ENCODE assay signal across 12 cellular contexts in the genomic region with DNA sequence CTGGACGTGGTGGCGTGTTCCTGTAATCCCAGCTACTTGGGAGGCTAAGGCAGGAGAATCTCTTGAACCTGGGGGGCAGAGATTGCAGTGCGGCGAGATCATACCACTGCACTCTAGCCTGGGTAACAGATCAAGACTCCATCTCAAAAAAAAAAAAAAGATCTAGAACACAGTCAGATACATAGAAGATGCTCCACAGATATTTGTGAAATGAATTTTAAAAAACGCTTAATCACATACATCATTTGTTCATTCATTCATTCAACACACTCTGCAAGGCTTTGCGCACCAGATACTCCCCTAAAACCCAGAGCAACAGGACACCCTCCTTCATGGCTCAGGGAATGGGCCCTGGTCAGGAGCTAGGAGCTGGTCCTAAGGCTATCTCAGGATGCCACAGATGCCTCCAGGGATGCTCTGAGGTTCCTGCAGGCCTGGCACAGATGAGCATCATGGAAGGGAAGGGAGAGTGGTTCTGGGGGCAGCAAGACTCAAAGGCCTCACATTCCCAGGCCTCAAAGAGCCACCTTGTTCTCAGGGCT. TPM values are rescaled to one million over a fixed set of nuclear protein-coding genes. Genes with fewer than 3 reads are reported as not detected.
DNase-seq lines count a peak whose midpoint lies in the region; ATAC-seq and TF ChIP-seq lines count a peak whose summit lies in the region.
"Had no signal": no experiment of that assay in that cellular context is flagged by ENCODE, and none has a peak within 500 bp of the region (broad histone marks: within the 10 kb centered on the region; RNA-seq: fewer than 3 reads in every experiment).

No MANE protein-coding gene starts in this region.

- H3K4me2 ChIP-seq in HCT116 (ENCODE audit: low read length) = peak overlapping the region; percentile 82
- H3K4me2 ChIP-seq in mesendoderm (ENCODE audit: low read length) = no peak overlapping the region

- WGBS in mesendoderm (ENCODE audit: extremely low coverage, insufficient coverage, low lambda C conversion rate) = no CpG with 5 or more reads among the region's 6 CpGs

- no peak overlapping the region for H3K4me3 Mint-ChIP-seq in MCF 10A (ENCODE audit: unreplicated experiment)
- H3K4me3 Mint-ChIP-seq in stimulated activated naive B cell treated with anti-CD40 and anti-IgM and Interleukin-4, amounts not matched to agents 10 μg/mL and 1 μg/mL and 100 μg/mL, for 72 hours = no peak overlapping the region

- ATAC-seq in HCT116 (peak; percentile 54), GM18861 (IDR thresholded peaks at IDR 0.05; ENCODE audit: unreplicated experiment) (no peak)
- ATAC-seq in stimulated activated naive CD8-positive, alpha-beta T cell treated with anti-CD3 and anti-CD28 coated beads, Interleukin-15, Interleukin-2, amounts not matched to agents 100 U/mL and 50 U/mL, for 24 hours = no peak
- ATAC-seq in stimulated activated naive B cell treated with anti-CD40 and anti-IgM and Interleukin-4, amounts not matched to agents 10 μg/mL and 1 μg/mL and 100 μg/mL, for 72 hours (replicated peaks) = no peak

- no peaks in the 10 kb centered on the region for H3K27me3 Mint-ChIP-seq in MCF 10A (ENCODE audit: insufficient read depth, unreplicated experiment)
- peaks cover 31 to 35% of the 10 kb centered on the region in 2 donors for H3K27me3 Mint-ChIP-seq in stimulated activated naive B cell treated with anti-CD40 and anti-IgM and Interleukin-4, amounts not matched to agents 10 μg/mL and 1 μg/mL and 100 μg/mL, for 72 hours

- no peak overlapping the region for H4K8ac ChIP-seq in mesendoderm (ENCODE audit: low read depth, low read length)

- H3K79me2 ChIP-seq in HCT116 (ENCODE audit: insufficient read depth, low read length) = peaks cover 58% of the 10 kb centered on the region
- H3K79me2 ChIP-seq in mesendoderm (ENCODE audit: control insufficient read depth, insufficient read depth, low read length) = peaks cover 46% of the 10 kb centered on the region

- RAD21 ChIA-PET in HCT116 (lab: Charles Lee; ENCODE audit: low non-redundant PET in 1 of 2, low total read pairs in 2 of 2, uncharacterized antibody in 2 of 2, unreplicated experiment in 2 of 2) = interaction anchor here in 1 of 2 experiments (1.1 kb wide), 1 partner anchor 9 kb away, joined by 7 read pairs; no protein-coding TSS in a partner anchor

- H4K5ac ChIP-seq in mesendoderm (ENCODE audit: low read length) = no peak overlapping the region

- CTCF ChIA-PET in HCT116 (lab: Charles Lee) (interaction anchor here (1.0 kb wide), 1 partner anchor 9 kb away, joined by 3 read pairs; no protein-coding TSS in a partner anchor), MCF 10A (lab: Yijun Ruan, JAX) (interaction anchor here (0.7 kb wide), 1 partner anchor 65 kb away, joined by 3 read pairs; no protein-coding TSS in a partner anchor)

- TF ChIP-seq CTCF in HCT116 (IDR thresholded peaks at IDR 0.05 in 2 of 3, conservative IDR thresholded peaks at IDR 0.05 in 1 of 3; ENCODE audit: borderline replicate concordance in 1 of 3, insufficient read depth in 1 of 3, low read depth in 2 of 3, low read length in 2 of 3) (no peak), MCF 10A (IDR thresholded peaks at IDR 0.05; ENCODE audit: unreplicated experiment) (no peak)

- H3K27ac Mint-ChIP-seq in MCF 10A (ENCODE audit: low read depth, unreplicated experiment) = peak overlapping the region; percentile 14
- no peak overlapping the region for H3K27ac Mint-ChIP-seq in stimulated activated naive B cell treated with anti-CD40 and anti-IgM and Interleukin-4, amounts not matched to agents 10 μg/mL and 1 μg/mL and 100 μg/mL, for 72 hours

- peaks cover 13% of the 10 kb centered on the region for H3K36me3 Mint-ChIP-seq in MCF 10A (ENCODE audit: insufficient read depth, unreplicated experiment)
- no peaks in the 10 kb centered on the region for H3K36me3 Mint-ChIP-seq in stimulated activated naive B cell treated with anti-CD40 and anti-IgM and Interleukin-4, amounts not matched to agents 10 μg/mL and 1 μg/mL and 100 μg/mL, for 72 hours

- H3K9ac ChIP-seq in HCT116 (ENCODE audit: low read length) (peak overlapping the region; percentile 57), mesendoderm (ENCODE audit: low read length) (no peak overlapping the region), stomach smooth muscle (ENCODE audit: low read length in 2 of 2) (peak overlapping the region; percentile 51 to 83)

- H3K27me3 ChIP-seq in HCT116 (ENCODE audit: insufficient read depth, low read length) (no peaks in the 10 kb centered on the region), mesendoderm (ENCODE audit: insufficient read depth, low read length, poor library complexity) (no peaks in the 10 kb centered on the region), stomach smooth muscle (ENCODE audit: control insufficient read depth in 1 of 2, insufficient read depth in 2 of 2, low read length in 2 of 2) (no peaks in the 10 kb centered on the region)

- H3K4ac ChIP-seq in mesendoderm (ENCODE audit: low read depth, low read length) = no peak overlapping the region

- H3K4me1 ChIP-seq in HCT116 (ENCODE audit: control insufficient read depth in 1 of 2, insufficient read depth in 2 of 2, low read length in 2 of 2) (peaks cover 46 to 80% of the 10 kb centered on the region in 2 experiments), mesendoderm (ENCODE audit: control insufficient read depth, low read depth, low read length) (peaks cover 21% of the 10 kb centered on the region), stomach smooth muscle (ENCODE audit: control insufficient read depth, insufficient read depth, low read length) (peaks cover 80% of the 10 kb centered on the region)

- no peak overlapping the region for H2BK5ac ChIP-seq in mesendoderm (ENCODE audit: low read length)

- no peaks in the 10 kb centered on the region for H3K9me3 ChIP-seq in HCT116 (ENCODE audit: control insufficient read depth in 1 of 2, insufficient read depth in 1 of 2, low read depth in 1 of 2, low read length in 2 of 2)
- H3K9me3 ChIP-seq in stomach smooth muscle (ENCODE audit: control insufficient read depth in 2 of 2, low read length in 2 of 2) = no peaks in the 10 kb centered on the region

- no peak overlapping the region for H3K56ac ChIP-seq in mesendoderm (ENCODE audit: low read length)

- peak overlapping the region in 1 of 2 experiments; percentile 38; a peak in 2 of 4 replicates for H3K4me3 ChIP-seq in HCT116 (replicated peaks in 1 of 2; ENCODE audit: low read depth in 1 of 2, low read length in 2 of 2)
- H3K4me3 ChIP-seq in mesendoderm (ENCODE audit: low read length) = no peak overlapping the region
- H3K4me3 ChIP-seq in stomach smooth muscle (ENCODE audit: low read length in 2 of 2) = peak overlapping the region in 1 of 2 donors; percentile 60
- H3K4me3 ChIP-seq: SK-N-MC had no signal

- H3K9me2 ChIP-seq in HCT116 (ENCODE audit: insufficient read depth) = no peaks in the 10 kb centered on the region

- H3K9me3 Mint-ChIP-seq in MCF 10A (ENCODE audit: unreplicated experiment) = no peaks in the 10 kb centered on the region
- H3K9me3 Mint-ChIP-seq in stimulated activated naive B cell treated with anti-CD40 and anti-IgM and Interleukin-4, amounts not matched to agents 10 μg/mL and 1 μg/mL and 100 μg/mL, for 72 hours = no peaks in the 10 kb centered on the region

- no peaks in the 10 kb centered on the region for H3K36me3 ChIP-seq in HCT116 (ENCODE audit: control insufficient read depth in 1 of 2, insufficient read depth in 2 of 2, low read length in 2 of 2)
- no peaks in the 10 kb centered on the region for H3K36me3 ChIP-seq in mesendoderm (ENCODE audit: control insufficient read depth, insufficient read depth, low read length)
- peaks cover 0 to 2% of the 10 kb centered on the region in 2 donors for H3K36me3 ChIP-seq in stomach smooth muscle (ENCODE audit: control insufficient read depth in 2 of 2, insufficient read depth in 2 of 2, low read length in 2 of 2)

- BruUV-seq in HCT116 (replicated peaks; lab: Mats Ljungman, UMichigan) (no TSS peak), MCF 10A (replicated peaks; lab: Mats Ljungman, UMichigan) (no TSS peak)

- H3K4me1 Mint-ChIP-seq in MCF 10A (ENCODE audit: insufficient read depth, unreplicated experiment) = peaks cover 43% of the 10 kb centered on the region
- peaks cover 8 to 16% of the 10 kb centered on the region in 2 donors for H3K4me1 Mint-ChIP-seq in stimulated activated naive B cell treated with anti-CD40 and anti-IgM and Interleukin-4, amounts not matched to agents 10 μg/mL and 1 μg/mL and 100 μg/mL, for 72 hours

- no peaks in the 10 kb centered on the region for H4K20me1 ChIP-seq in HCT116 (ENCODE audit: insufficient read depth)

- H3K27ac ChIP-seq in HCT116 (ENCODE audit: low read depth, low read length) (peak overlapping the region; percentile 81), mesendoderm (ENCODE audit: low read depth, low read length) (peak overlapping the region; percentile 28), stomach smooth muscle (ENCODE audit: low read length) (peak overlapping the region; percentile 95)
- H3K27ac ChIP-seq: SK-N-MC had no signal

- no peak overlapping the region for H2BK15ac ChIP-seq in mesendoderm (replicated peaks; ENCODE audit: low read depth)

- peaks cover 25% of the 10 kb centered on the region for H3K79me1 ChIP-seq in mesendoderm (ENCODE audit: low read length)

- H2AK5ac ChIP-seq in mesendoderm (ENCODE audit: low read length) = no peak overlapping the region

- H2AFZ ChIP-seq in HCT116 (ENCODE audit: low read depth, low read length, poor library complexity, severe bottlenecking) = no peak overlapping the region

- POLR2A ChIA-PET in HCT116 (lab: Charles Lee) (interaction anchor here (1.2 kb wide), 1 partner anchor 9 kb away, joined by 3 read pairs; no protein-coding TSS in a partner anchor), MCF 10A (lab: Yijun Ruan, JAX) (interaction anchor here (0.7 to 1.0 kb wide), 3 partner anchors 14 to 28 kb away, joined by 3 read pairs; no protein-coding TSS in a partner anchor)

- DNase-seq in HCT116 (ENCODE audit: low read depth, low spot score) (no peak), MCF 10A (ENCODE audit: unreplicated experiment) (no peak), mesendoderm (no peak), middle frontal gyrus (ENCODE audit: extremely low spot score, low spot score) (no peak)
- no peak for DNase-seq in stimulated activated naive CD8-positive, alpha-beta T cell treated with anti-CD3 and anti-CD28 coated beads, Interleukin-15, Interleukin-2, amounts not matched to agents 100 U/mL and 50 U/mL, for 24 hours
- DNase-seq in stimulated activated naive B cell treated with anti-CD40 and anti-IgM and Interleukin-4, amounts not matched to agents 10 μg/mL and 1 μg/mL and 100 μg/mL, for 72 hours = no peak
- DNase-seq: NCI-H1417, NCI-H748 treated with DMSO at 0.1 percent for 48 hours had no signal

- intact Hi-C loops in HCT116 (cut with micrococcal nuclease) = no loop called here
- intact Hi-C loops in MCF 10A (cut with micrococcal nuclease) = no loop called here

- H2BK120ac ChIP-seq in mesendoderm (ENCODE audit: low read depth, low read length) = no peak overlapping the region

- TF ChIP-seq POLR2A in HCT116 (IDR thresholded peaks at IDR 0.05; ENCODE audit: borderline replicate concordance, extremely low read depth, insufficient read depth, insufficient read length) = no peak

- H3K18ac ChIP-seq in mesendoderm (ENCODE audit: low read length) = no peak overlapping the region

- no peak overlapping the region for H3K23ac ChIP-seq in mesendoderm (ENCODE audit: low read length)

- no peak for TF ChIP-seq RAD21 in HCT116 (IDR thresholded peaks at IDR 0.05; ENCODE audit: low read depth)

RNA-seq across cellular contexts. Expression of gene HSPG2, which starts 6.4 kb away (rescaled TPM):
- 55.7 TPM for total RNA-seq in HCT116 (2021; ENCODE audit: unreplicated experiment)
- 33.5 and 52.2 TPM in 2 replicates for polyA plus RNA-seq in HCT116 (2012)
- 51.2 and 58.9 TPM in 2 replicates for total RNA-seq in MCF 10A (2022)
- 10.1 TPM for polyA plus RNA-seq in mesendoderm (2013, experiment 1 of 2)
- 9.4 TPM for polyA plus RNA-seq in mesendoderm (2013, experiment 2 of 2)

RNA-seq across cellular contexts. Expression of gene CELA3B, which starts 46.1 kb away (rescaled TPM):
- 5.3 TPM for total RNA-seq in HCT116 (2021; ENCODE audit: unreplicated experiment)
- not detected in 2 replicates for polyA plus RNA-seq in HCT116 (2012)
- not detected in 2 replicates for total RNA-seq in MCF 10A (2022)
- not detected for polyA plus RNA-seq in mesendoderm (2013, experiment 1 of 2)
- polyA plus RNA-seq in mesendoderm (2013, experiment 2 of 2) = not detected
- total RNA-seq: bronchial epithelial cell had no signal

Comparison
In these comparisons a context has a peak if more than half of its experiments do, and no peak if none do; other contexts are left out.
1. H3K27ac ChIP-seq: peak in every context shown above with its lines; median percentile 95 in stomach smooth muscle; 81 in HCT116; 28 in mesendoderm.